Comparison of ENCODE assay signal across 8 cellular contexts in the genomic region with DNA sequence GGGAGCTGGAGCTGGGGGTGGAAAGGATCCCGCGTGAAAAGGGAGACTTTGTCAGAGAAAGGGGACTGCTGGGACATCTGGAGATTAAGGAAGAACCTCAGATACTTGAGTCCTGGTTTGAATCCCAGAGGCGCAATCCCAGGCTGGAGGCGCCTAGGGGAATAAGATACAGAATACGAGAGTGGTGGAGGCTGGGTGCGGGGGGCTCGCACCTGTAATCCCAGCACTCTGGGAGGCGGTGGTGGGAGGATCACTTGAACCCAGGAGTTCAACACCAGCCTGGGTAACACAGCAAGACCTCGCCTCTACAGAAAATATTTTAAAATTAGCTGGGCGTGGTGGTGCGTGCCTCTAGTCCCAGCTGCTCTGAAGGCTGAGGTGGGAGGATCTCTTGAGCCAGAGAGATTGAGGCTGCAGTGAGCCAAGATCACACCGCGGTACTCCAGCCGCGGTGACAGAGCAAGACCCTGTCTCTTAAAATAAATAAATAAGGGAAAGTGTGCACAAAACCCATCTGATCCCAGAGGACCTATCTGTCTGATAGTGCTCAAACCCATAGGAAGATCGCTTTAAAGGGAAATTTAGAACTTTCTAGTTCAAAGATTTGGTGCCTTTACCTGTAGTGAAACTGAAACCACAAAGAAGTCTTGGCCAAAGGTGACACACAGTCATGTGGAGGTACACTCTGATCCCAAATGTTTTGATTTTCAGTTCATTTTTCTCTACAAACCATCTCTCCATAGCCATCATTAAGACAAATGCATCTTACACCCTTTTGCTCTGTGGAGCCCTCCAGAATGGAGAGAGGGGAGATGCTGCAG. TPM values are rescaled to one million over a fixed set of nuclear protein-coding genes. Genes with fewer than 3 reads are reported as not detected.
DNase-seq lines count a peak whose midpoint lies in the region; ATAC-seq and TF ChIP-seq lines count a peak whose summit lies in the region.

No MANE protein-coding gene starts in this region.

- peaks cover 25% of the 10 kb centered on the region for H3K27me3 Mint-ChIP-seq in activated CD4-positive, alpha-beta T cell treated with anti-CD3 and anti-CD28 coated beads, Interleukin-2, amount 10 ng/mL, durations not matched to agents 24 days and 14 days

- H3K36me3 Mint-ChIP-seq in activated CD4-positive, alpha-beta T cell treated with anti-CD3 and anti-CD28 coated beads, Interleukin-2, amount 10 ng/mL, durations not matched to agents 24 days and 14 days (ENCODE audit: low read depth): peaks cover 7% of the 10 kb centered on the region
- peaks cover 6 to 8% of the 10 kb centered on the region in 2 donors for H3K36me3 Mint-ChIP-seq in activated naive CD4-positive, alpha-beta T cell treated with anti-CD3 and anti-CD28 coated beads, Interleukin-2, amount 50 U/mL, for 72 hours

- no peaks in the 10 kb centered on the region for H3K36me3 ChIP-seq in testis (ENCODE audit: low read depth, missing control alignments)

- no peak for TF ChIP-seq POLR2A in testis (IDR thresholded peaks at IDR 0.05)

- peaks cover 18% of the 10 kb centered on the region for H3K4me1 ChIP-seq in testis

- intact Hi-C loops in activated CD4-positive, alpha-beta T cell treated with anti-CD3 and anti-CD28 coated beads, Interleukin-2, amount 10 ng/mL, durations not matched to agents 24 days and 14 days (cut with micrococcal nuclease): loop anchor here (1.0 to 5.0 kb wide), 3 partner anchors 49 to 171 kb away; partner anchors contain the start of gene CDK5RAP3
- intact Hi-C loops in testis (cut with DNase I; ENCODE audit: low total_unique reads): loop anchor here (5.0 kb wide), 1 partner anchor 46 kb away; no protein-coding TSS in a partner anchor

- no peak for TF ChIP-seq CTCF in testis (IDR thresholded peaks at IDR 0.05)

- peak overlapping the region; percentile 73 to 76 for H3K4me3 ChIP-seq in testis

- no peak for ATAC-seq in activated naive CD4-positive, alpha-beta T cell treated with anti-CD3 and anti-CD28 coated beads, Interleukin-2, amount 50 U/mL, for 72 hours
- peak; percentile 7 for ATAC-seq in left lobe of liver
- ATAC-seq in GM21360 (IDR thresholded peaks at IDR 0.05; ENCODE audit: unreplicated experiment): no peak

- H3K27ac Mint-ChIP-seq in activated CD4-positive, alpha-beta T cell treated with anti-CD3 and anti-CD28 coated beads, Interleukin-2, amount 10 ng/mL, durations not matched to agents 24 days and 14 days: peak overlapping the region; percentile 98
- H3K27ac Mint-ChIP-seq in activated naive CD4-positive, alpha-beta T cell treated with anti-CD3 and anti-CD28 coated beads, Interleukin-2, amount 50 U/mL, for 72 hours: peak overlapping the region; percentile 90 to 95

- no peaks in the 10 kb centered on the region for H3K27me3 ChIP-seq in testis

- H3K27ac ChIP-seq in testis: peak overlapping the region; percentile 60 to 66

- no peaks in the 10 kb centered on the region for H3K9me3 Mint-ChIP-seq in activated CD4-positive, alpha-beta T cell treated with anti-CD3 and anti-CD28 coated beads, Interleukin-2, amount 10 ng/mL, durations not matched to agents 24 days and 14 days
- H3K9me3 Mint-ChIP-seq in activated naive CD4-positive, alpha-beta T cell treated with anti-CD3 and anti-CD28 coated beads, Interleukin-2, amount 50 U/mL, for 72 hours: no peaks in the 10 kb centered on the region

- DNase-seq in activated CD4-positive, alpha-beta T cell treated with anti-CD3 and anti-CD28 coated beads, Interleukin-2, amount 10 ng/mL, durations not matched to agents 24 days and 14 days: no peak
- no peak for DNase-seq in activated CD4-positive, alpha-beta T cell treated with anti-CD3 and anti-CD28 coated beads, Interleukin-2, amount 50 U/mL, for 4 hours
- no peak for DNase-seq in activated naive CD4-positive, alpha-beta T cell treated with anti-CD3 and anti-CD28 coated beads, Interleukin-2, amount 50 U/mL, for 72 hours (ENCODE audit: low spot score in 2 of 2)
- DNase-seq in left lobe of liver (ENCODE audit: low spot score): no peak
- no peak for DNase-seq in testis
- no peak for DNase-seq in GDM1 (lab: John Stamatoyannopoulos, UW)
- no peak for DNase-seq in NOMO-1 treated with DMSO at 0.1 percent for 48 hours (lab: John Stamatoyannopoulos, UW; ENCODE audit: unreplicated experiment)

- WGBS in testis, 2 donors: 41 to 44% methylated on average over 16 of the region's 16 CpGs

- peaks cover 28% of the 10 kb centered on the region for H3K4me1 Mint-ChIP-seq in activated CD4-positive, alpha-beta T cell treated with anti-CD3 and anti-CD28 coated beads, Interleukin-2, amount 10 ng/mL, durations not matched to agents 24 days and 14 days

- H3K9me3 ChIP-seq in testis: no peaks in the 10 kb centered on the region

- H3K4me3 Mint-ChIP-seq in activated CD4-positive, alpha-beta T cell treated with anti-CD3 and anti-CD28 coated beads, Interleukin-2, amount 10 ng/mL, durations not matched to agents 24 days and 14 days: peak overlapping the region; percentile 100

RNA-seq across cellular contexts. Expression of gene SCRN2, which starts 0.6 kb away (rescaled TPM):
- 24.3 and 24.8 TPM in 2 replicates for total RNA-seq in activated CD4-positive, alpha-beta T cell treated with anti-CD3 and anti-CD28 coated beads, Interleukin-2, amount 10 ng/mL, durations not matched to agents 24 days and 14 days
- 10 to 100 TPM; 30.9 to 34.8 TPM for total RNA-seq in activated naive CD4-positive, alpha-beta T cell treated with anti-CD3 and anti-CD28 coated beads, Interleukin-2, amount 50 U/mL, for 72 hours
- total RNA-seq in left lobe of liver: 28.4 TPM
- total RNA-seq in testis: 10 to 100 TPM; 31.0 to 38.0 TPM
- polyA plus RNA-seq in testis (ENCODE audit: insufficient read depth, low read depth, low replicate concordance): 25.6 TPM

RNA-seq across cellular contexts. Expression of gene SP6, which starts 9.3 kb away (rescaled TPM):
- 0.05 TPM in 2 replicates for total RNA-seq in activated CD4-positive, alpha-beta T cell treated with anti-CD3 and anti-CD28 coated beads, Interleukin-2, amount 10 ng/mL, durations not matched to agents 24 days and 14 days
- under 1 TPM; 0.16 to 0.23 TPM for total RNA-seq in activated naive CD4-positive, alpha-beta T cell treated with anti-CD3 and anti-CD28 coated beads, Interleukin-2, amount 50 U/mL, for 72 hours
- 0.08 TPM for total RNA-seq in left lobe of liver
- total RNA-seq in testis: under 1 TPM; 0.31 to 0.43 TPM
- 0.79 TPM for polyA plus RNA-seq in testis (ENCODE audit: insufficient read depth, low read depth, low replicate concordance)

RNA-seq across cellular contexts. Expression of gene LRRC46, which starts 10.2 kb away (rescaled TPM):
- total RNA-seq in activated CD4-positive, alpha-beta T cell treated with anti-CD3 and anti-CD28 coated beads, Interleukin-2, amount 10 ng/mL, durations not matched to agents 24 days and 14 days: 0.33 and 0.44 TPM in 2 replicates
- under 1 TPM; 0.46 to 0.60 TPM for total RNA-seq in activated naive CD4-positive, alpha-beta T cell treated with anti-CD3 and anti-CD28 coated beads, Interleukin-2, amount 50 U/mL, for 72 hours
- 0.40 TPM for total RNA-seq in left lobe of liver
- 10 to 100 TPM; 18.4 to 28.3 TPM for total RNA-seq in testis
- 147 TPM for polyA plus RNA-seq in testis (ENCODE audit: insufficient read depth, low read depth, low replicate concordance)

RNA-seq across cellular contexts. Expression of gene MRPL10, which starts 10.4 kb away (rescaled TPM):
- 55.0 and 58.3 TPM in 2 replicates for total RNA-seq in activated CD4-positive, alpha-beta T cell treated with anti-CD3 and anti-CD28 coated beads, Interleukin-2, amount 10 ng/mL, durations not matched to agents 24 days and 14 days
- total RNA-seq in activated naive CD4-positive, alpha-beta T cell treated with anti-CD3 and anti-CD28 coated beads, Interleukin-2, amount 50 U/mL, for 72 hours: 10 to 100 TPM; 68.7 to 84.1 TPM
- 16.4 TPM for total RNA-seq in left lobe of liver
- total RNA-seq in testis: 10 to 100 TPM; 47.1 to 47.4 TPM
- polyA plus RNA-seq in testis (ENCODE audit: insufficient read depth, low read depth, low replicate concordance): 51.5 TPM

RNA-seq across cellular contexts. Expression of gene OSBPL7, which starts 20.1 kb away (rescaled TPM):
- 18.1 and 18.4 TPM in 2 replicates for total RNA-seq in activated CD4-positive, alpha-beta T cell treated with anti-CD3 and anti-CD28 coated beads, Interleukin-2, amount 10 ng/mL, durations not matched to agents 24 days and 14 days
- total RNA-seq in activated naive CD4-positive, alpha-beta T cell treated with anti-CD3 and anti-CD28 coated beads, Interleukin-2, amount 50 U/mL, for 72 hours: 10 to 100 TPM; 23.7 to 29.9 TPM
- total RNA-seq in left lobe of liver (1.0 TPM), testis (1 to 10 TPM; 2.1 to 7.3 TPM)
- 2.5 TPM for polyA plus RNA-seq in testis (ENCODE audit: insufficient read depth, low read depth, low replicate concordance)

Comparison
In these comparisons a context has a peak if more than half of its experiments do, and no peak if none do; other contexts are left out.
1. RNA of gene LRRC46, which starts 10.2 kb away (total RNA-seq): 18.4 to 28.3 TPM in testis; 0.46 to 0.60 TPM in activated naive CD4-positive, alpha-beta T cell treated with anti-CD3 and anti-CD28 coated beads, Interleukin-2, amount 50 U/mL, for 72 hours, 0.33 to 0.44 TPM in activated CD4-positive, alpha-beta T cell treated with anti-CD3 and anti-CD28 coated beads, Interleukin-2, amount 10 ng/mL, durations not matched to agents 24 days and 14 days and 0.40 TPM in left lobe of liver (single experiment); every median in the first group is over 10 times any median in the second.